Comparison of ENCODE assay signal across 17 cellular contexts in genomic region chr10:112972606-112973005, GRCh38. TPM values are rescaled to one million over a fixed set of nuclear protein-coding genes. Genes with fewer than 3 reads are reported as not detected.
DNase-seq lines count a peak whose midpoint lies in the region; ATAC-seq and TF ChIP-seq lines count a peak whose summit lies in the region.
"Had no signal": no experiment of that assay in that cellular context is flagged by ENCODE, and none has a peak within 500 bp of the region (broad histone marks: within the 10 kb centered on the region; RNA-seq: fewer than 3 reads in every experiment).

No MANE protein-coding gene starts in this region.

- H3K27me3 Mint-ChIP-seq in activated CD8-positive, alpha-beta memory T cell treated with anti-CD3 and anti-CD28 coated beads, Interleukin-2, amount 10 ng/mL, durations not matched to agents 7 days and 5 days = peaks cover 62% of the 10 kb centered on the region

- TF ChIP-seq CTCF in foreskin keratinocyte (conservative IDR thresholded peaks at IDR 0.05) = no peak

- H3K9ac ChIP-seq in trophoblast cell (ENCODE audit: low read length) = no peak overlapping the region
- H3K9ac ChIP-seq: BLaER1 treated with 17β-estradiol and CSF1 and Interleukin-3, amounts not matched to agents 10 nM and 100 nM had no signal

- no peak overlapping the region for H2BK120ac ChIP-seq in trophoblast cell (ENCODE audit: insufficient read depth, low read length, poor library complexity)

- no peak overlapping the region for H3K4me2 ChIP-seq in trophoblast cell (ENCODE audit: low read length)
- H3K4me2 ChIP-seq: A549; BLaER1 treated with 17β-estradiol and CSF1 and Interleukin-3, amounts not matched to agents 10 nM and 100 nM had no signal

- H3K27me3 ChIP-seq in trophoblast cell (ENCODE audit: insufficient read depth, low read length) (no peaks in the 10 kb centered on the region), foreskin keratinocyte (no peaks in the 10 kb centered on the region)

- H3K4me1 ChIP-seq in trophoblast cell (ENCODE audit: control insufficient read depth in 1 of 2, insufficient read depth in 2 of 2, low read length in 2 of 2) (peaks cover 15 to 21% of the 10 kb centered on the region in 2 experiments), foreskin keratinocyte (no peaks in the 10 kb centered on the region)

- H3K79me1 ChIP-seq in trophoblast cell (ENCODE audit: low read length) = peaks cover 6% of the 10 kb centered on the region

- WGBS in trophoblast cell (ENCODE audit: extremely low coverage, insufficient coverage, insufficient read length) = no CpG with 5 or more reads among the region's 5 CpGs

- H2BK5ac ChIP-seq in trophoblast cell (ENCODE audit: low read depth, low read length, poor library complexity) = no peak overlapping the region

- no peaks in the 10 kb centered on the region for H3K9me3 ChIP-seq in trophoblast cell (ENCODE audit: insufficient read depth, low read depth, low read length)
- H3K9me3 ChIP-seq: A549, Caco-2 had no signal

- H2AK5ac ChIP-seq in trophoblast cell (ENCODE audit: low read length) = no peak overlapping the region

- CTCF ChIA-PET in activated CD8-positive, alpha-beta memory T cell treated with anti-CD3 and anti-CD28 coated beads, Interleukin-2, amount 10 ng/mL, durations not matched to agents 7 days and 5 days (lab: Charles Lee) = no interaction called here

- H3K18ac ChIP-seq in trophoblast cell (ENCODE audit: low read length) = no peak overlapping the region

- H3K27ac Mint-ChIP-seq in activated CD8-positive, alpha-beta memory T cell treated with anti-CD3 and anti-CD28 coated beads, Interleukin-2, amount 10 ng/mL, durations not matched to agents 7 days and 5 days = no peak overlapping the region
- H3K27ac Mint-ChIP-seq: B cell; CD4-positive, alpha-beta T cell; CD8-positive, alpha-beta T cell had no signal

- H3K23ac ChIP-seq in trophoblast cell (ENCODE audit: low read length) = no peak overlapping the region

- no peaks in the 10 kb centered on the region for H3K36me3 Mint-ChIP-seq in activated CD8-positive, alpha-beta memory T cell treated with anti-CD3 and anti-CD28 coated beads, Interleukin-2, amount 10 ng/mL, durations not matched to agents 7 days and 5 days
- H3K36me3 Mint-ChIP-seq: CD8-positive, alpha-beta T cell had no signal

- H3K4ac ChIP-seq in trophoblast cell (ENCODE audit: low read depth, low read length) = no peak overlapping the region

- no peak overlapping the region for H3K14ac ChIP-seq in trophoblast cell (ENCODE audit: low read length)

- no peak overlapping the region for H3K4me3 ChIP-seq in trophoblast cell (ENCODE audit: low read depth, low read length)
- H3K4me3 ChIP-seq: A549; BLaER1 treated with 17β-estradiol and CSF1 and Interleukin-3, amounts not matched to agents 10 nM and 100 nM had no signal

- ATAC-seq in activated CD8-positive, alpha-beta memory T cell treated with anti-CD3 and anti-CD28 coated beads, Interleukin-2, amount 10 ng/mL, durations not matched to agents 7 days and 5 days = no peak
- ATAC-seq in foreskin keratinocyte (no peak), GM19395 (IDR thresholded peaks at IDR 0.05; ENCODE audit: unreplicated experiment) (no peak)
- ATAC-seq: A549; CD8-positive, alpha-beta T cell had no signal

- peaks cover 8% of the 10 kb centered on the region for H3K79me2 ChIP-seq in trophoblast cell (ENCODE audit: control insufficient read depth, insufficient read depth, low read length, poor library complexity)

- H3K27ac ChIP-seq in trophoblast cell (ENCODE audit: low read depth, low read length) (no peak overlapping the region), foreskin keratinocyte (no peak overlapping the region)
- H3K27ac ChIP-seq: 22Rv1; A549; BLaER1 treated with 17β-estradiol and CSF1 and Interleukin-3, amounts not matched to agents 10 nM and 100 nM; C4-2B had no signal

- peak; percentile 51 for DNase-seq in activated CD8-positive, alpha-beta memory T cell treated with anti-CD3 and anti-CD28 coated beads for 24 hours
- DNase-seq in activated CD8-positive, alpha-beta memory T cell treated with anti-CD3 and anti-CD28 coated beads, Interleukin-2, amount 10 ng/mL, durations not matched to agents 7 days and 5 days = no peak
- DNase-seq in trophoblast cell = peak; percentile 77 to 86
- no peak for DNase-seq in foreskin keratinocyte
- DNase-seq: AML-193; Caco-2; Calu3; CD4-positive, alpha-beta T cell; CD8-positive, alpha-beta T cell; DMS79 treated with DMSO at 0.1 percent for 48 hours; GF-D8 had no signal

- no peak overlapping the region for H4K12ac ChIP-seq in trophoblast cell (ENCODE audit: low read depth, low read length)

- H4K91ac ChIP-seq in trophoblast cell (ENCODE audit: low read depth, low read length) = no peak overlapping the region

- peaks cover 7 to 23% of the 10 kb centered on the region in 2 experiments for H3K36me3 ChIP-seq in trophoblast cell (ENCODE audit: control insufficient read depth in 1 of 2, insufficient read depth in 2 of 2, low read length in 2 of 2)

- no peak overlapping the region for H3K4me3 Mint-ChIP-seq in activated CD8-positive, alpha-beta memory T cell treated with anti-CD3 and anti-CD28 coated beads, Interleukin-2, amount 10 ng/mL, durations not matched to agents 7 days and 5 days
- H3K4me3 Mint-ChIP-seq: B cell; CD4-positive, alpha-beta T cell; CD8-positive, alpha-beta T cell had no signal

- H3K9me3 Mint-ChIP-seq in activated CD8-positive, alpha-beta memory T cell treated with anti-CD3 and anti-CD28 coated beads, Interleukin-2, amount 10 ng/mL, durations not matched to agents 7 days and 5 days (ENCODE audit: low read depth) = no peaks in the 10 kb centered on the region
- H3K9me3 Mint-ChIP-seq: CD4-positive, alpha-beta T cell; CD8-positive, alpha-beta T cell had no signal

- no peaks in the 10 kb centered on the region for H3K4me1 Mint-ChIP-seq in activated CD8-positive, alpha-beta memory T cell treated with anti-CD3 and anti-CD28 coated beads, Interleukin-2, amount 10 ng/mL, durations not matched to agents 7 days and 5 days
- H3K4me1 Mint-ChIP-seq: B cell had no signal

- no peak overlapping the region for H2BK12ac ChIP-seq in trophoblast cell (ENCODE audit: low read length)

- H2AFZ ChIP-seq in trophoblast cell (ENCODE audit: insufficient read depth, low read length, poor library complexity) = no peak overlapping the region

- H4K8ac ChIP-seq in trophoblast cell (ENCODE audit: low read depth, low read length) = no peak overlapping the region

RNA-seq across cellular contexts. Expression of gene TCF7L2, which starts 22.6 kb away (rescaled TPM):
- 1 to 10 TPM in 1 of 2 experiments, under 1 TPM in 1; 0.45 to 1.4 TPM for total RNA-seq in activated CD8-positive, alpha-beta memory T cell treated with anti-CD3 and anti-CD28 coated beads, Interleukin-2, amount 10 ng/mL, durations not matched to agents 7 days and 5 days
- 83.7 and 89.6 TPM in 2 replicates for polyA plus RNA-seq in trophoblast cell (2013)
- total RNA-seq in foreskin keratinocyte = 4.7 and 5.1 TPM in 2 replicates
- polyA plus RNA-seq in foreskin keratinocyte = 2.4 and 2.6 TPM in 2 replicates

Comparison
In these comparisons a context has a peak if more than half of its experiments do, and no peak if none do; other contexts are left out.
1. DNase-seq: peak in activated CD8-positive, alpha-beta memory T cell treated with anti-CD3 and anti-CD28 coated beads for 24 hours (single experiment) and trophoblast cell (2 of 2); none in activated CD8-positive, alpha-beta memory T cell treated with anti-CD3 and anti-CD28 coated beads, Interleukin-2, amount 10 ng/mL, durations not matched to agents 7 days and 5 days (single experiment) and foreskin keratinocyte (0 of 2).